8 cellular contexts compared by ENCODE assay signal in genomic region chr17:44123356-44124117, GRCh38. TPM values are rescaled to one million over a fixed set of nuclear protein-coding genes. Genes with fewer than 3 reads are reported as not detected.
DNase-seq lines count a peak whose midpoint lies in the region; ATAC-seq, FAIRE-seq and TF ChIP-seq lines count a peak whose summit lies in the region.

TSS of gene HDAC5 (minus strand) at chr17:44123641. CDS start at chr17:44117515, 6,126 bp downstream.

- ATAC-seq in HG03378 (IDR thresholded peaks at IDR 0.05; ENCODE audit: unreplicated experiment) = peak; percentile 79

- peak; percentile 53 for TF ChIP-seq CTCF in kidney (IDR thresholded peaks at IDR 0.05; ENCODE audit: borderline replicate concordance, extremely low read depth, insufficient read depth)

- H3K4me1 ChIP-seq in kidney (ENCODE audit: control insufficient read depth in 1 of 2, insufficient read depth in 1 of 2, low read depth in 1 of 2, low read length in 2 of 2) = peaks cover 12 to 26% of the 10 kb centered on the region in 2 donors

- peak within 1 kb of the TSS; percentile 93 for H3K4me3 ChIP-seq in kidney (ENCODE audit: low read length in 2 of 2)

- intact Hi-C loops in kidney (cut with DNase I) = no loop called here

- peak; percentile 64 for TF ChIP-seq POLR2A in GM19099 (IDR thresholded peaks at IDR 0.05; ENCODE audit: extremely low read depth, insufficient read length, low read depth)

- H3K9ac ChIP-seq in kidney (ENCODE audit: low read length in 2 of 2) = peak within 1 kb of the TSS; percentile 74 to 82

- peak within 1 kb of the TSS; percentile 88 to 94 for H3K27ac ChIP-seq in kidney (ENCODE audit: low read depth in 2 of 2, low read length in 2 of 2)

- DNase-seq in Ammon's horn (ENCODE audit: low spot score) = peak; percentile 98
- DNase-seq in NCI-H446 treated with DMSO at 0.1 percent for 48 hours (lab: John Stamatoyannopoulos, UW) = peak; percentile 83
- peak; percentile 97 for DNase-seq in activated CD4-positive, CD25-positive, alpha-beta regulatory T cell treated with anti-CD3 and anti-CD28 coated beads, Interleukin-2, amount 50 U/mL, for 72 hours
- peak; percentile 97 for DNase-seq in cerebellar cortex (ENCODE audit: low spot score)
- peak; percentile 99 for DNase-seq in kidney
- DNase-seq in stimulated activated CD4-positive, alpha-beta T cell treated with anti-CD3 and anti-CD28 coated beads, Interleukin-15, amount 100 ng/mL, for 1 hour (ENCODE audit: low read depth in 1 of 2, low spot score in 1 of 2) = peak; percentile 90 to 95

- H3K9me3 ChIP-seq in kidney (ENCODE audit: control insufficient read depth in 1 of 2, low read length in 2 of 2) = no peaks in the 10 kb centered on the region

- no peak for FAIRE-seq in kidney (lab: Jason Lieb, UNC)

- no peaks in the 10 kb centered on the region for H3K36me3 ChIP-seq in kidney (ENCODE audit: control insufficient read depth in 1 of 2, insufficient read depth in 2 of 2, low read length in 2 of 2)

RNA-seq across cellular contexts. Expression of gene HDAC5, which starts in this region (rescaled TPM):
- total RNA-seq in kidney = 35.6 TPM
- 25.3 TPM for polyA plus RNA-seq in kidney (ENCODE audit: insufficient read depth, low read depth, low replicate concordance)

Comparison
In these comparisons a context has a peak if more than half of its experiments do, and no peak if none do; other contexts are left out.
1. Peak in every context shown above with its lines: DNase-seq, ATAC-seq, H3K4me3 ChIP-seq and H3K27ac ChIP-seq.